In the genomic region with DNA sequence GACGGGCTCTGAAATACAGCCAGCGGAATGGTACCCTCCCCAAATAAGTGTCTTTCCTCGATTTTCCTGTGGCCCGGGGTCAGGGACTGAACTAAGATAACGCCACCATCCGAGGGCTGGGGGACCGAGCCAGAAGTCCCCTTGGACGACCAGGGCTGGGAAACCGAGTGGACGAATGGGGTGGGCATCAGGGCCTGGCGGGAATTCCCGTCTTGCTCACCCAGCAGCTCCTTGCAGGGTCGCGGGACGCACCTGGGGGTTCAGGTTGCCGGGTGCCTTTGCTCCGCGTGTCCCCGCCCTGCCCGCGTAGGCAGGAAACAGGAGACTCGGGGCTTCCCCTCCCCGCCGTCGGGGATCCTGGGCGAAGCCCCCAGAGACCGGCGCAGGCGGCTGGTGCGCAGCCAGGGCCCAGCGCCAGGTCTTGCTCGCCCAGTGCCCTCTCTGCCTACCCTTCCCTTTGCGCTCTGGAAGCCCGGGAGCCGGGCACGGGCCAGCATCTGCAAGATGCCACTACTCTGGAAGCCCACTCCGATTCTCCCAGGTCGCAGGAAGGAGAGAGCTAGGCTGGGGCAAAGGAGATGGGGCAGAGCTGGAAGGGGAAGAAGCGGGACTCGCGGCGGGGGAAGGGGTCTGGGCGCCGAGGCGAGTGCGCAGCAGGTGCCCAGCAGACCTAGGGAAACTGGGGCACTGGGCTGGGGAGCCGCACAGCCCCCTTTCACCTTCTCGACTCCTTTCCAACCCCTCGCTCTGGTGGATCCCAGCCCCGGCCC, we compare ENCODE assay signal across 11 cellular contexts. TPM values are rescaled to one million over a fixed set of nuclear protein-coding genes. Genes with fewer than 3 reads are reported as not detected.
DNase-seq lines count a peak whose midpoint lies in the region; ATAC-seq and TF ChIP-seq lines count a peak whose summit lies in the region.
"Had no signal": no experiment of that assay in that cellular context is flagged by ENCODE, and none has a peak within 500 bp of the region (broad histone marks: within the 10 kb centered on the region; RNA-seq: fewer than 3 reads in every experiment).

No MANE protein-coding gene starts in this region.

- TF ChIP-seq CTCF in CD4-positive, alpha-beta T cell (IDR thresholded peaks at IDR 0.05) = no peak
- no peak for TF ChIP-seq CTCF in natural killer cell (IDR thresholded peaks at IDR 0.05)

- no peak for ATAC-seq in CD4-positive, alpha-beta T cell (ENCODE audit: poor library complexity)
- no peak for ATAC-seq in natural killer cell
- no peak for ATAC-seq in GM19035 (IDR thresholded peaks at IDR 0.05; ENCODE audit: unreplicated experiment)
- no peak for ATAC-seq in GM18511 (IDR thresholded peaks at IDR 0.05; ENCODE audit: unreplicated experiment)

- peak overlapping the region; percentile 69 for H3K4me3 Mint-ChIP-seq in CD4-positive, alpha-beta T cell
- peak overlapping the region; percentile 60 for H3K4me3 Mint-ChIP-seq in natural killer cell

- H3K9ac ChIP-seq in HUES6 (ENCODE audit: low read length) = no peak overlapping the region

- no peaks in the 10 kb centered on the region for H3K36me3 Mint-ChIP-seq in CD4-positive, alpha-beta T cell (ENCODE audit: low read depth)
- no peaks in the 10 kb centered on the region for H3K36me3 Mint-ChIP-seq in natural killer cell

- H3K4me1 Mint-ChIP-seq in CD4-positive, alpha-beta T cell (ENCODE audit: low read depth) = peaks cover 19% of the 10 kb centered on the region
- H3K4me1 Mint-ChIP-seq in natural killer cell = peaks cover 6 to 31% of the 10 kb centered on the region in 2 donors

- intact Hi-C loops in CD4-positive, alpha-beta T cell (cut with DNase I, micrococcal nuclease) = loop anchor here in 1 of 2 experiments (5.0 kb wide), 1 partner anchor 113 kb away; a partner anchor contains a TSS
- intact Hi-C loops in natural killer cell (cut with micrococcal nuclease) = no loop called here

- H3K4me1 ChIP-seq in HUES6 (ENCODE audit: control insufficient read depth, insufficient read depth, low read length) = peaks cover 8% of the 10 kb centered on the region; the same call in 1 of the 2 replicates

- H3K27me3 Mint-ChIP-seq in CD4-positive, alpha-beta T cell = peaks cover 68% of the 10 kb centered on the region
- peaks cover 38 to 58% of the 10 kb centered on the region in 2 donors for H3K27me3 Mint-ChIP-seq in natural killer cell (ENCODE audit: low read depth in 2 of 2)

- no peaks in the 10 kb centered on the region for H3K9me3 Mint-ChIP-seq in CD4-positive, alpha-beta T cell
- H3K9me3 Mint-ChIP-seq in natural killer cell = no peaks in the 10 kb centered on the region

- no peak for DNase-seq in CD4-positive, alpha-beta T cell
- peak; percentile 16 for DNase-seq in astrocyte of the hippocampus (ENCODE audit: low read depth, low spot score)
- no peak for DNase-seq in natural killer cell
- DNase-seq in G401 (ENCODE audit: low spot score) = no peak
- DNase-seq in COR-L47 (lab: John Stamatoyannopoulos, UW) = no peak
- DNase-seq: kidney; stimulated activated CD4-positive, alpha-beta T cell treated with anti-CD3 and anti-CD28 coated beads, Interleukin-4, amount 100 ng/mL, for 24 hours had no signal

- in situ Hi-C loops in G401 (cut with HindIII; ENCODE audit: low sequenced_read_pairs) = no loop called here

- no peaks in the 10 kb centered on the region for H3K9me3 ChIP-seq in CD4-positive, alpha-beta T cell (ENCODE audit: control insufficient read depth, low read length)
- no peaks in the 10 kb centered on the region for H3K9me3 ChIP-seq in HUES6 (ENCODE audit: control insufficient read depth, insufficient read depth, low read depth, low read length)

- no peak overlapping the region for H3K27ac ChIP-seq in CD4-positive, alpha-beta T cell (ENCODE audit: low read depth, low read length)
- no peak overlapping the region for H3K27ac ChIP-seq in HUES6 (ENCODE audit: low read depth, low read length)

- peak overlapping the region; percentile 55 for H3K4me3 ChIP-seq in HUES6 (ENCODE audit: low read depth, low read length)

- no peak overlapping the region for H3K27ac Mint-ChIP-seq in CD4-positive, alpha-beta T cell
- H3K27ac Mint-ChIP-seq in natural killer cell = no peak overlapping the region

- POLR2A ChIA-PET in CD4-positive, alpha-beta T cell (lab: Charles Lee) = interaction anchor here (2.2 to 2.3 kb wide), 2 partner anchors 8 to 119 kb away, joined by 6 to 9 read pairs; no protein-coding TSS in a partner anchor

- H3K27me3 ChIP-seq in CD4-positive, alpha-beta T cell (ENCODE audit: control insufficient read depth, insufficient read depth, low read length) = peaks cover 60% of the 10 kb centered on the region
- peaks cover 67% of the 10 kb centered on the region for H3K27me3 ChIP-seq in HUES6 (ENCODE audit: control insufficient read depth, insufficient read depth, low read length)

- peaks cover 17% of the 10 kb centered on the region for H3K36me3 ChIP-seq in HUES6 (ENCODE audit: control insufficient read depth, insufficient read depth, low read length)

- CTCF ChIA-PET in CD4-positive, alpha-beta T cell (lab: Charles Lee) = interaction anchor here (0.5 to 2.1 kb wide), 6 partner anchors 8 to 194 kb away, joined by 3 to 9 read pairs (median 4); a partner anchor contains a TSS

RNA-seq across cellular contexts. Expression of a gene that starts 0.7 kb away (rescaled TPM):
- total RNA-seq in CD4-positive, alpha-beta T cell = not detected
- total RNA-seq in natural killer cell = not detected
- 0.37 and 1.3 TPM in 2 replicates for total RNA-seq in G401 (2014; rRNA removed; shearing (Covaris generic))

RNA-seq across cellular contexts. Expression of a gene that starts 12.4 kb away (rescaled TPM):
- 1 to 10 TPM; 2.1 to 2.7 TPM for total RNA-seq in CD4-positive, alpha-beta T cell
- total RNA-seq in natural killer cell = 1 to 10 TPM; 4.5 to 9.1 (median 7.8) TPM
- 120 and 154 TPM in 2 replicates for total RNA-seq in G401 (2014; rRNA removed; shearing (Covaris generic))

RNA-seq across cellular contexts. Expression of a gene that starts 33.0 kb away (rescaled TPM):
- total RNA-seq in CD4-positive, alpha-beta T cell = not detected
- not detected for total RNA-seq in natural killer cell
- not detected in 2 replicates for total RNA-seq in G401 (2014; rRNA removed; shearing (Covaris generic))
- total RNA-seq: kidney, MCF 10A had no signal

Comparison
In these comparisons a context has a peak if more than half of its experiments do, and no peak if none do; other contexts are left out.
1. RNA of a gene that starts 12.4 kb away (total RNA-seq): 120 to 154 TPM in G401; 4.5 to 9.1 TPM in natural killer cell and 2.1 to 2.7 TPM in CD4-positive, alpha-beta T cell; every median in the first group is over 10 times any median in the second.